Comparison of ENCODE assay signal across 8 cellular contexts in the genomic region with DNA sequence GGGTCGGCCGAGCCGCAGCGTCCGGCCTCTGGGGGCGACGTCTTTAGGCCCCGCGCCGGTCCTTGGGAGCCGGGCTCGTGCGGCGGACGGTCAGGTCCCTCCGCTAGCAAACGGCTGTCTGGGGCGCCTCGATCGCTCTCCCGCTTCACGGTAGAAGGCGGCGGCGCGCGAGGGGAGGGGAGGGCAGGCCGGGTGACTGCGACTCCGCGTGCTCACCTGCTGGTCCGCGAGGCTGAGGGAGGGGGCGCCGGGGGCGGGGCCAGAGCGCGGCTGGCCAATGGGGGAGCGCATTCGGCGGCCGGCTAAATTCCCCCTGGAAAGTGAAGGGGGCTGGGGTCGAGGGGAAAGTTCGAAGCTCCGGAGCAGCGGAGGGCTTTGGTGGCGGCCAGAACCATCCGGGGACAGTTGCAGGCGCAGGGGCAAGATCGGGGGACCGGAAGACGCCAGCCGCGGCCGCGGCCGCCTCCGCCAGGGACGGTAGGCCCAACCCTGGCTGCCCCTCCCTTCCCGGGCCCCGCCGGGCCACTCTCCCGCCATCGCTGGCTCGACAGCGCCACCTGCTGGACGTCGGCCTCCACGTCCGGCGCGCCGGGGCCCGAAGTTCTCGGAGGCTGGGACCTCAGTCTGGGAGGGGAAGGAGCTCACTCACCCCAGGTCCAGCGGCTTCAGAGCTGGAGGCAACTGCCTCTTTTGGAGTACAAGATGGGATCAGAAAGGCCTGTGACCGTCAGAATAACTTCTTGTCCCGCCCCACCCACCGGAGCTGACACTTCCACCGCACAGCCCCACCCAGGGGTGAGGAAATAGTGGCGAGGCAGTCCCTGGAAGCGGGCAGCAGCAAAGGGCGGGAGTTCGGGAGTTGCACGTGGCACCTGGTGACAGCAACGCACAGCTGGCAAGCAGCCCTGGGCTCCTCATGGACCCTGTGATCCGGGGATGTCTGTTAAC. TPM values are rescaled to one million over a fixed set of nuclear protein-coding genes. Genes with fewer than 3 reads are reported as not detected.
DNase-seq lines count a peak whose midpoint lies in the region; ATAC-seq lines count a peak whose summit lies in the region.

No MANE protein-coding gene starts in this region.

- no peaks in the 10 kb centered on the region for H3K27me3 Mint-ChIP-seq in naive B cell

- peak; percentile 39 for DNase-seq in DMS 273 treated with DMSO at 0.1 percent for 48 hours (lab: John Stamatoyannopoulos, UW)
- peak in 74 of 76 experiments; percentile 4 to 82 (median 61) for DNase-seq in HUDEP-2 (lab: John Stamatoyannopoulos, UW; ENCODE audit: unreplicated experiment in 76 of 76)
- DNase-seq in OCI-M1 (lab: John Stamatoyannopoulos, UW) = peak; percentile 88
- peak; percentile 92 to 93 for DNase-seq in activated T-cell treated with anti-CD3 and anti-CD28 coated beads, Interleukin-2, amount 50 U/mL, for 48 hours
- DNase-seq in fibroblast of gingiva (ENCODE audit: low read depth) = peak; percentile 40
- peak; percentile 78 for DNase-seq in naive B cell
- peak; percentile 43 to 63 for DNase-seq in stimulated activated CD8-positive, alpha-beta memory T cell treated with anti-CD3 and anti-CD28 coated beads, Interleukin-7, amount 100 ng/mL, for 48 hours (ENCODE audit: extremely low read depth in 1 of 2, low read depth in 1 of 2)

- no peaks in the 10 kb centered on the region for H3K9me3 Mint-ChIP-seq in naive B cell

- H3K4me3 Mint-ChIP-seq in naive B cell = peak overlapping the region; percentile 65 to 92 (median 82)

- no peaks in the 10 kb centered on the region for H3K36me3 Mint-ChIP-seq in naive B cell

- H3K27ac Mint-ChIP-seq in naive B cell = peak overlapping the region in 3 of 6 donors; percentile 66 to 91 (median 76)

- H3K4me1 Mint-ChIP-seq in naive B cell = peaks cover 4 to 6% (median 6%) of the 10 kb centered on the region in 3 donors

- ATAC-seq in GM21447 (IDR thresholded peaks at IDR 0.05; ENCODE audit: unreplicated experiment) = peak; percentile 89
- ATAC-seq in naive B cell (ENCODE audit: low read depth in 2 of 2) = peak; percentile 89 to 90

RNA-seq across cellular contexts. Expression of a gene that starts 49.9 kb away (rescaled TPM):
- 10 to 100 TPM in 2 of 6 donors, 1 to 10 TPM in 4; 8.7 to 15.4 (median 9.7) TPM for polyA plus RNA-seq in naive B cell (ENCODE audit: low read depth in 6 of 6)

Comparison
In these comparisons a context has a peak if more than half of its experiments do, and no peak if none do; other contexts are left out.
1. Peak in every context shown above with its lines: DNase-seq and ATAC-seq.
2. DNase-seq: peak in every context shown above with its lines; median percentile 92 in activated T-cell treated with anti-CD3 and anti-CD28 coated beads, Interleukin-2, amount 50 U/mL, for 48 hours; 88 in OCI-M1; 78 in naive B cell; 61 in HUDEP-2; 53 in stimulated activated CD8-positive, alpha-beta memory T cell treated with anti-CD3 and anti-CD28 coated beads, Interleukin-7, amount 100 ng/mL, for 48 hours; 40 in fibroblast of gingiva; 39 in DMS 273 treated with DMSO at 0.1 percent for 48 hours.